In genomic region chr3:100044369-100044768, GRCh38 we compare ENCODE assay signal across 8 cellular contexts.
DNase-seq lines count a peak whose midpoint lies in the region; ATAC-seq and TF ChIP-seq lines count a peak whose summit lies in the region.

No MANE protein-coding gene starts in this region.

- peak overlapping the region; percentile 59 to 93 for H3K27ac ChIP-seq in right atrium auricular region
- H3K27ac ChIP-seq in ascending aorta: peak overlapping the region; percentile 89 to 94

- intact Hi-C loops in cardiac septum (cut with DNase I): loop anchor here (5.0 kb wide), 1 partner anchor 102 kb away; no protein-coding TSS in a partner anchor
- intact Hi-C loops in ascending aorta (cut with DNase I): loop anchor here (2.0 to 5.0 kb wide), 2 partner anchors 14 to 77 kb away; no protein-coding TSS in a partner anchor

- H3K4me1 ChIP-seq in right atrium auricular region (peaks cover 0 to 75% of the 10 kb centered on the region in 2 donors), ascending aorta (peaks cover 9 to 52% of the 10 kb centered on the region in 2 donors)

- no peaks in the 10 kb centered on the region for H3K9me3 ChIP-seq in right atrium auricular region
- H3K9me3 ChIP-seq in ascending aorta: no peaks in the 10 kb centered on the region

- H3K36me3 ChIP-seq in right atrium auricular region (no peaks in the 10 kb centered on the region), ascending aorta (no peaks in the 10 kb centered on the region)

- DNase-seq in right atrium auricular region (ENCODE audit: low spot score) (no peak), cardiac septum (ENCODE audit: low spot score) (no peak), ascending aorta (ENCODE audit: low spot score in 2 of 2) (no peak), SK-N-DZ (ENCODE audit: low spot score) (no peak), NCI-H510A treated with DMSO at 0.1 percent for 48 hours (lab: John Stamatoyannopoulos, UW) (no peak), NCI-H69 (lab: John Stamatoyannopoulos, UW) (no peak)
- no peak for DNase-seq in activated naive CD4-positive, alpha-beta T cell treated with anti-CD3 and anti-CD28 coated beads, Interleukin-2, amount 50 U/mL, for 16 hours

- ATAC-seq in HG03196 (IDR thresholded peaks at IDR 0.05; ENCODE audit: unreplicated experiment): peak; percentile 66

- TF ChIP-seq CTCF in right atrium auricular region (IDR thresholded peaks at IDR 0.05) (no peak), ascending aorta (IDR thresholded peaks at IDR 0.05) (no peak)

- no peaks in the 10 kb centered on the region for H3K27me3 ChIP-seq in right atrium auricular region
- no peaks in the 10 kb centered on the region for H3K27me3 ChIP-seq in ascending aorta

- H3K4me3 ChIP-seq in right atrium auricular region (no peak overlapping the region), ascending aorta (no peak overlapping the region)
